ENCODE assay signal across 26 cellular contexts in the genomic region with DNA sequence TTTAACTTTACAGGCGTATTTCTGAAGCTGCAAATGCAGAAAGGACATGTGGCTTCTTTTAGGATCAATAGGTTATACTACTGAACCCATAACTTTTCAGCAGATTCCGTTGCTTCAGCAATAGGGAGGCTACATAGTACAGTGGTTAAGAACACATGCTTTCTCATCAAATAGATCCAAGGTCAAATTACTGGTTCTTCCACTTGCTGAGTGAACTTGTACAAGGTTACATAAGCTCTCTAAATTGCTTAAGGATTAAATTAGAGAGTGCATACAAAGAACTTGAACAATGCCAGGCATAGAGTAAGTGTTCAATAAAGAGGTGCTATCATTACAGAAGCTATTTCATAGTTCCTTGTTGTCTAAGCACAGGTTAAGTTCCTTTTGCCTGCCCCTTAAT.
"Had no signal": no experiment of that assay in that cellular context is flagged by ENCODE, and none has a peak within 500 bp of the region (broad histone marks: within the 10 kb centered on the region; RNA-seq: fewer than 3 reads in every experiment).

No MANE protein-coding gene starts in this region.

- H3K36me3 ChIP-seq: colonic mucosa, esophagus squamous epithelium, lower lobe of right lung, prostate gland, right atrium auricular region, stomach, tibial artery, upper lobe of left lung had no signal

- H3K4me1 ChIP-seq: colonic mucosa, lower lobe of right lung, prostate gland, right atrium auricular region, stomach, testis, tibial artery, upper lobe of left lung had no signal

- ATAC-seq: left colon; left ventricle myocardium superior; naive thymus-derived CD8-positive, alpha-beta T cell; sciatic nerve; stimulated activated effector memory CD8-positive, alpha-beta T cell treated with anti-CD3 and anti-CD28 coated beads, Interleukin-12 subunit alpha, Interleukin-12 subunit beta, amount 100 ng/mL, for 72 hours had no signal

- H3K4me3 ChIP-seq: colonic mucosa, esophagus squamous epithelium, lower lobe of right lung, prostate gland, right atrium auricular region, stomach, testis, tibial artery, upper lobe of left lung had no signal

- DNase-seq: colonic mucosa; effector CD8-positive, alpha-beta T cell; endodermal cell; esophagus squamous epithelium; foreskin melanocyte; hypothalamus; immature natural killer cell; islet precursor cell; kidney glomerular epithelial cell; left colon; left ventricle myocardium superior; lower lobe of right lung; naive thymus-derived CD8-positive, alpha-beta T cell; nephron progenitor cell; nucleus accumbens; stimulated activated CD4-positive, alpha-beta T cell treated with anti-CD3 and anti-CD28 coated beads, Interleukin-2, amount 100 ng/mL, for 24 hours; stimulated activated CD4-positive, alpha-beta T cell treated with anti-CD3 and anti-CD28 coated beads, Interleukin-4, amount 100 ng/mL, for 24 hours; stimulated activated naive CD4-positive, alpha-beta T cell treated with Interleukin-2 at 50 U/mL for 16 hours; stomach; testis; tibial artery; upper lobe of left lung had no signal

- H3K27ac ChIP-seq: colonic mucosa, lower lobe of right lung, prostate gland, right atrium auricular region, stomach, testis, tibial artery, upper lobe of left lung had no signal

- H3K9me3 ChIP-seq: colonic mucosa, prostate gland, testis, tibial artery, upper lobe of left lung had no signal

- H3K27me3 ChIP-seq: colonic mucosa, esophagus squamous epithelium, right atrium auricular region, stomach, testis, tibial artery, upper lobe of left lung had no signal
